Comparison of ENCODE assay signal across 8 cellular contexts in genomic region chr1:27122652-27123051, GRCh38. TPM values are rescaled to one million over a fixed set of nuclear protein-coding genes. Genes with fewer than 3 reads are reported as not detected.
DNase-seq lines count a peak whose midpoint lies in the region; ATAC-seq and TF ChIP-seq lines count a peak whose summit lies in the region.

No MANE protein-coding gene starts in this region.

- ATAC-seq in HG03280 (IDR thresholded peaks at IDR 0.05; ENCODE audit: unreplicated experiment): no peak

- intact Hi-C loops in stomach (cut with DNase I; ENCODE audit: low total_unique reads): no loop called here

- H3K9me3 ChIP-seq in stomach: no peaks in the 10 kb centered on the region

- no peak for TF ChIP-seq EP300 in stomach (IDR thresholded peaks at IDR 0.05)

- DNase-seq in SIG-M5 treated with dmso at 0.1 percent for 504 hours (lab: John Stamatoyannopoulos, UW; ENCODE audit: unreplicated experiment) (peak; percentile 48), SIG-M5 (lab: John Stamatoyannopoulos, UW) (no peak), anterior cingulate cortex (lab: John Stamatoyannopoulos, UW) (peak in 34 of 58 donors; percentile 6 to 80 (median 38)), hepatic stellate cell (ENCODE audit: low spot score) (peak; percentile 93), stomach (peak; percentile 68), GM19238 (ENCODE audit: insufficient read length, low spot score) (no peak)
- DNase-seq in activated naive CD4-positive, alpha-beta T cell treated with Interleukin-2 at 50 U/mL for 16 hours: no peak

- no peak overlapping the region for H3K4me3 ChIP-seq in stomach

- H3K36me3 ChIP-seq in stomach: peaks cover 0 to 37% (median 10%) of the 10 kb centered on the region in 4 donors

- no peaks in the 10 kb centered on the region for H3K27me3 ChIP-seq in stomach

- TF ChIP-seq CTCF in stomach (IDR thresholded peaks at IDR 0.05): no peak

- 28 to 37% (median 30%) methylated on average over 3 to 4 of the region's 4 CpGs for WGBS in stomach, 5 donors

- H3K27ac ChIP-seq in stomach: peak overlapping the region; percentile 25 to 89 (median 74)

- H3K4me1 ChIP-seq in stomach: peaks cover 23 to 97% (median 53%) of the 10 kb centered on the region in 4 donors

- no peak for TF ChIP-seq POLR2A in stomach (IDR thresholded peaks at IDR 0.05)

RNA-seq across cellular contexts. Expression of gene SLC9A1, which starts 32.3 kb away (rescaled TPM):
- total RNA-seq in stomach: 100 to 1,000 TPM in 1 of 5 donors, 10 to 100 TPM in 4; 25.7 to 132 (median 42.0) TPM
- 10 to 100 TPM; 16.3 to 27.6 (median 19.2) TPM for polyA plus RNA-seq in stomach

Comparison
In these comparisons a context has a peak if more than half of its experiments do, and no peak if none do; other contexts are left out.
1. DNase-seq: peak in SIG-M5 treated with dmso at 0.1 percent for 504 hours (single experiment), anterior cingulate cortex (34 of 58), hepatic stellate cell (single experiment) and stomach (single experiment); none in SIG-M5 (single experiment), GM19238 (single experiment) and activated naive CD4-positive, alpha-beta T cell treated with Interleukin-2 at 50 U/mL for 16 hours (single experiment).